ENCODE assay signal across 13 cellular contexts in the genomic region with DNA sequence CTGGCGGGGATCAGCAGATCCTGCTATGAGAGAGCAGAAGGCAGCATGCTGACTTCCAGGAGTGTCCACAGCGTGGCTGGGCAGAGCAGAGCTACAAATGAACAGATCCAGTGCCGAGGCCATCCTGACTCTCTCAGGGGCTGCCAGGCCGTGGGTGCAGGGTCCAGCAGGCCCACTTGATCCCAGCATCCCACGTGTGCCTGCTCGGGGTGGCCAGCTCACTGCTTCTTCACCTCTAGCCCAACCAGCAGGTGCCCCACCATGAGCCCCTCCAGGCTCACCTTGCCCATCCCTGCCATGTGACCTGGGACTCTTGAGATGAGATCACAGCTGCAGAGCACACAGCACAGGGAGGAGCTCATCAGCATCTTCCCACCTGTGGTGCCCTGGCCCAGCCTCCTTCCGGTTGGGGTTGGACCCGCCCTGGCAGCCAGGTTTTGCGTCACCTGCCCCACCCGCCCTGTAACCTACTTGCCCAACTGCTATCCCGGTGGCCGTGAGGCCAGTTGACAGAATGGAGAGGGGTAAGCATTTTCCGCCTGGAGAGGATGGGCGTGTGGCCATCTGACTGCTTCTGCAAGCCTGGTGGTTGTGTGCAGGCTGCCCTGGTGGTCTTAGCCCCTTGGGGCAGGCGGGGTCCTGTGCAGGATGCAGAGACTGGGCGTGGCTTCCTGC. TPM values are rescaled to one million over a fixed set of nuclear protein-coding genes. Genes with fewer than 3 reads are reported as not detected.
DNase-seq lines count a peak whose midpoint lies in the region; ATAC-seq, FAIRE-seq and TF ChIP-seq lines count a peak whose summit lies in the region.
"Had no signal": no experiment of that assay in that cellular context is flagged by ENCODE, and none has a peak within 500 bp of the region (broad histone marks: within the 10 kb centered on the region; RNA-seq: fewer than 3 reads in every experiment).

No MANE protein-coding gene starts in this region.

- H3K4me3 Mint-ChIP-seq in stimulated activated effector memory CD8-positive, alpha-beta T cell treated with anti-CD3 and anti-CD28 coated beads, Interleukin-12 subunit alpha, Interleukin-12 subunit beta, amount 100 ng/mL, for 72 hours, result no peak overlapping the region
- H3K4me3 Mint-ChIP-seq in activated T-helper 2 cell treated with anti-CD3 and anti-CD28 coated beads, Interferon-gamma antibody, Interleukin-2, Interleukin-4, amounts not matched to agents 10 μg/mL and 5 μg/mL and 100 μg/mL, durations not matched to agents 14 hours and 24 hours and 36 hours (ENCODE audit: low read depth), result no peak overlapping the region
- H3K4me3 Mint-ChIP-seq: stimulated activated naive CD8-positive, alpha-beta T cell treated with anti-CD3 and anti-CD28 coated beads, Interleukin-15, Interleukin-2, amounts not matched to agents 100 ng/mL and 50 ng/mL, for 24 hours had no signal

- ATAC-seq in activated naive CD4-positive, alpha-beta T cell treated with anti-CD3 and anti-CD28 coated beads, Interleukin-2, amount 50 U/mL, for 72 hours, result no peak
- ATAC-seq in stimulated activated effector memory CD8-positive, alpha-beta T cell treated with anti-CD3 and anti-CD28 coated beads, Interleukin-12 subunit alpha, Interleukin-12 subunit beta, amount 100 ng/mL, for 72 hours, result peak; percentile 90

- peaks cover 10% of the 10 kb centered on the region for H3K36me3 ChIP-seq in bronchial epithelial cell (ENCODE audit: control insufficient read depth, insufficient read depth, low read length)
- H3K36me3 ChIP-seq: cardiac muscle cell had no signal

- H3K27me3 ChIP-seq in bronchial epithelial cell (ENCODE audit: control insufficient read depth, insufficient read depth, low read length), result no peaks in the 10 kb centered on the region
- H3K27me3 ChIP-seq: cardiac muscle cell, SJSA1 had no signal

- peaks cover 37% of the 10 kb centered on the region for H3K4me1 Mint-ChIP-seq in stimulated activated effector memory CD8-positive, alpha-beta T cell treated with anti-CD3 and anti-CD28 coated beads, Interleukin-12 subunit alpha, Interleukin-12 subunit beta, amount 100 ng/mL, for 72 hours
- peaks cover 4% of the 10 kb centered on the region for H3K4me1 Mint-ChIP-seq in activated T-helper 2 cell treated with anti-CD3 and anti-CD28 coated beads, Interferon-gamma antibody, Interleukin-2, Interleukin-4, amounts not matched to agents 10 μg/mL and 5 μg/mL and 100 μg/mL, durations not matched to agents 14 hours and 24 hours and 36 hours (ENCODE audit: low read depth)

- intact Hi-C loops in activated T-helper 2 cell treated with anti-CD3 and anti-CD28 coated beads, Interferon-gamma antibody, Interleukin-2, Interleukin-4, amounts not matched to agents 10 μg/mL and 5 μg/mL and 100 μg/mL, durations not matched to agents 14 hours and 24 hours and 36 hours (cut with micrococcal nuclease), result no loop called here

- DNase-seq in activated naive CD4-positive, alpha-beta T cell treated with Interleukin-2 at 50 U/mL for 16 hours, result peak; percentile 54
- no peak for DNase-seq in activated naive CD4-positive, alpha-beta T cell treated with anti-CD3 and anti-CD28 coated beads, Interleukin-2, amount 50 U/mL, for 72 hours (ENCODE audit: low spot score in 2 of 2)
- DNase-seq in RWPE1 (ENCODE audit: low spot score) (peak; percentile 49), bronchial epithelial cell (ENCODE audit: low read depth) (peak; percentile 26), ureter (ENCODE audit: low spot score) (no peak), NCI-H1105 treated with DMSO at 0.1 percent for 48 hours (lab: John Stamatoyannopoulos, UW) (no peak)
- no peak for DNase-seq in stimulated activated effector memory CD8-positive, alpha-beta T cell treated with anti-CD3 and anti-CD28 coated beads, Interleukin-12 subunit alpha, Interleukin-12 subunit beta, amount 100 ng/mL, for 72 hours (ENCODE audit: low spot score in 2 of 2)
- DNase-seq in activated T-helper 2 cell treated with anti-CD3 and anti-CD28 coated beads, Interferon-gamma antibody, Interleukin-2, Interleukin-4, amounts not matched to agents 10 μg/mL and 5 μg/mL and 100 μg/mL, durations not matched to agents 14 hours and 24 hours and 36 hours (ENCODE audit: low spot score), result no peak
- DNase-seq: kidney, NCI-H446 had no signal

- POLR2A ChIA-PET in RWPE1 (lab: Yijun Ruan, JAX; ENCODE audit: low non-redundant PET), result no interaction called here

- no peaks in the 10 kb centered on the region for H3K27me3 Mint-ChIP-seq in activated T-helper 2 cell treated with anti-CD3 and anti-CD28 coated beads, Interferon-gamma antibody, Interleukin-2, Interleukin-4, amounts not matched to agents 10 μg/mL and 5 μg/mL and 100 μg/mL, durations not matched to agents 14 hours and 24 hours and 36 hours (ENCODE audit: low read depth)
- H3K27me3 Mint-ChIP-seq: stimulated activated naive CD8-positive, alpha-beta T cell treated with anti-CD3 and anti-CD28 coated beads, Interleukin-15, Interleukin-2, amounts not matched to agents 100 ng/mL and 50 ng/mL, for 24 hours had no signal

- TF ChIP-seq CTCF in RWPE1 (conservative IDR thresholded peaks at IDR 0.05; ENCODE audit: low read depth) (no peak), bronchial epithelial cell (IDR thresholded peaks at IDR 0.05; ENCODE audit: insufficient read depth, low read length, severe bottlenecking) (no peak)

- no peak for FAIRE-seq in bronchial epithelial cell (lab: Jason Lieb, UNC)
- FAIRE-seq: kidney had no signal

- CTCF ChIA-PET in RWPE1 (lab: Yijun Ruan, JAX), result no interaction called here

- H3K4me3 ChIP-seq in bronchial epithelial cell (ENCODE audit: low read depth, low read length), result no peak overlapping the region
- H3K4me3 ChIP-seq: cardiac muscle cell, SJSA1 had no signal

- H3K27ac ChIP-seq in RWPE1, result peak overlapping the region; percentile 14; the same call in 1 of the 2 replicates
- H3K27ac ChIP-seq: cardiac muscle cell, SJSA1 had no signal

- H3K9me3 Mint-ChIP-seq in activated naive CD4-positive, alpha-beta T cell treated with anti-CD3 and anti-CD28 coated beads, Interleukin-2, amount 50 U/mL, for 72 hours, result no peaks in the 10 kb centered on the region
- no peaks in the 10 kb centered on the region for H3K9me3 Mint-ChIP-seq in stimulated activated effector memory CD8-positive, alpha-beta T cell treated with anti-CD3 and anti-CD28 coated beads, Interleukin-12 subunit alpha, Interleukin-12 subunit beta, amount 100 ng/mL, for 72 hours
- H3K9me3 Mint-ChIP-seq in activated T-helper 2 cell treated with anti-CD3 and anti-CD28 coated beads, Interferon-gamma antibody, Interleukin-2, Interleukin-4, amounts not matched to agents 10 μg/mL and 5 μg/mL and 100 μg/mL, durations not matched to agents 14 hours and 24 hours and 36 hours, result no peaks in the 10 kb centered on the region
- H3K9me3 Mint-ChIP-seq: stimulated activated naive CD8-positive, alpha-beta T cell treated with anti-CD3 and anti-CD28 coated beads, Interleukin-15, Interleukin-2, amounts not matched to agents 100 ng/mL and 50 ng/mL, for 24 hours had no signal

- no peaks in the 10 kb centered on the region for H3K36me3 Mint-ChIP-seq in activated naive CD4-positive, alpha-beta T cell treated with anti-CD3 and anti-CD28 coated beads, Interleukin-2, amount 50 U/mL, for 72 hours
- peaks cover 4% of the 10 kb centered on the region for H3K36me3 Mint-ChIP-seq in stimulated activated effector memory CD8-positive, alpha-beta T cell treated with anti-CD3 and anti-CD28 coated beads, Interleukin-12 subunit alpha, Interleukin-12 subunit beta, amount 100 ng/mL, for 72 hours
- peaks cover 7% of the 10 kb centered on the region for H3K36me3 Mint-ChIP-seq in activated T-helper 2 cell treated with anti-CD3 and anti-CD28 coated beads, Interferon-gamma antibody, Interleukin-2, Interleukin-4, amounts not matched to agents 10 μg/mL and 5 μg/mL and 100 μg/mL, durations not matched to agents 14 hours and 24 hours and 36 hours (ENCODE audit: low read depth)

- H3K27ac Mint-ChIP-seq in activated naive CD4-positive, alpha-beta T cell treated with anti-CD3 and anti-CD28 coated beads, Interleukin-2, amount 50 U/mL, for 72 hours, result peak overlapping the region in 1 of 2 donors; percentile 60
- H3K27ac Mint-ChIP-seq in stimulated activated effector memory CD8-positive, alpha-beta T cell treated with anti-CD3 and anti-CD28 coated beads, Interleukin-12 subunit alpha, Interleukin-12 subunit beta, amount 100 ng/mL, for 72 hours, result peak overlapping the region; percentile 77
- H3K27ac Mint-ChIP-seq in activated T-helper 2 cell treated with anti-CD3 and anti-CD28 coated beads, Interferon-gamma antibody, Interleukin-2, Interleukin-4, amounts not matched to agents 10 μg/mL and 5 μg/mL and 100 μg/mL, durations not matched to agents 14 hours and 24 hours and 36 hours, result no peak overlapping the region
- H3K27ac Mint-ChIP-seq: stimulated activated naive CD8-positive, alpha-beta T cell treated with anti-CD3 and anti-CD28 coated beads, Interleukin-15, Interleukin-2, amounts not matched to agents 100 ng/mL and 50 ng/mL, for 24 hours had no signal

RNA-seq across cellular contexts. Expression of gene TANGO2, which starts 11.0 kb away (rescaled TPM):
- total RNA-seq in activated naive CD4-positive, alpha-beta T cell treated with anti-CD3 and anti-CD28 coated beads, Interleukin-2, amount 50 U/mL, for 72 hours, result 10 to 100 TPM; 19.1 to 19.3 TPM
- 41.6 and 44.2 TPM in 2 replicates for total RNA-seq in bronchial epithelial cell
- 28.8 TPM for total RNA-seq in ureter
- 27.4 and 30.0 TPM in 2 replicates for total RNA-seq in activated T-helper 2 cell treated with anti-CD3 and anti-CD28 coated beads, Interferon-gamma antibody, Interleukin-2, Interleukin-4, amounts not matched to agents 10 μg/mL and 5 μg/mL and 100 μg/mL, durations not matched to agents 14 hours and 24 hours and 36 hours

RNA-seq across cellular contexts. Expression of gene ARVCF, which starts 15.2 kb away (rescaled TPM):
- 1 to 10 TPM; 1.9 to 4.3 TPM for total RNA-seq in activated naive CD4-positive, alpha-beta T cell treated with anti-CD3 and anti-CD28 coated beads, Interleukin-2, amount 50 U/mL, for 72 hours
- total RNA-seq in bronchial epithelial cell, result 19.2 and 23.2 TPM in 2 replicates
- total RNA-seq in ureter, result 11.5 TPM
- total RNA-seq in activated T-helper 2 cell treated with anti-CD3 and anti-CD28 coated beads, Interferon-gamma antibody, Interleukin-2, Interleukin-4, amounts not matched to agents 10 μg/mL and 5 μg/mL and 100 μg/mL, durations not matched to agents 14 hours and 24 hours and 36 hours, result 3.4 and 3.9 TPM in 2 replicates

RNA-seq across cellular contexts. Expression of gene DGCR8, which starts 48.2 kb away (rescaled TPM):
- total RNA-seq in activated naive CD4-positive, alpha-beta T cell treated with anti-CD3 and anti-CD28 coated beads, Interleukin-2, amount 50 U/mL, for 72 hours, result 10 to 100 TPM; 37.0 to 66.7 TPM
- 30.5 and 39.8 TPM in 2 replicates for total RNA-seq in bronchial epithelial cell
- total RNA-seq in ureter, result 49.0 TPM
- 63.1 and 66.4 TPM in 2 replicates for total RNA-seq in activated T-helper 2 cell treated with anti-CD3 and anti-CD28 coated beads, Interferon-gamma antibody, Interleukin-2, Interleukin-4, amounts not matched to agents 10 μg/mL and 5 μg/mL and 100 μg/mL, durations not matched to agents 14 hours and 24 hours and 36 hours

Comparison
In these comparisons a context has a peak if more than half of its experiments do, and no peak if none do; other contexts are left out.
1. DNase-seq: peak in activated naive CD4-positive, alpha-beta T cell treated with Interleukin-2 at 50 U/mL for 16 hours (single experiment), RWPE1 (single experiment) and bronchial epithelial cell (single experiment); none in activated naive CD4-positive, alpha-beta T cell treated with anti-CD3 and anti-CD28 coated beads, Interleukin-2, amount 50 U/mL, for 72 hours (0 of 2), stimulated activated effector memory CD8-positive, alpha-beta T cell treated with anti-CD3 and anti-CD28 coated beads, Interleukin-12 subunit alpha, Interleukin-12 subunit beta, amount 100 ng/mL, for 72 hours (0 of 2), ureter (single experiment), NCI-H1105 treated with DMSO at 0.1 percent for 48 hours (single experiment) and activated T-helper 2 cell treated with anti-CD3 and anti-CD28 coated beads, Interferon-gamma antibody, Interleukin-2, Interleukin-4, amounts not matched to agents 10 μg/mL and 5 μg/mL and 100 μg/mL, durations not matched to agents 14 hours and 24 hours and 36 hours (single experiment).